In genomic region chr1:38728176-38728908, GRCh38 we compare ENCODE assay signal across 11 cellular contexts.
DNase-seq lines count a peak whose midpoint lies in the region; ATAC-seq and TF ChIP-seq lines count a peak whose summit lies in the region.
"Had no signal": no experiment of that assay in that cellular context is flagged by ENCODE, and none has a peak within 500 bp of the region (broad histone marks: within the 10 kb centered on the region; RNA-seq: fewer than 3 reads in every experiment).

No MANE protein-coding gene starts in this region.

- TF ChIP-seq CTCF in lower lobe of right lung (IDR thresholded peaks at IDR 0.05) (no peak), Caco-2 (IDR thresholded peaks at IDR 0.05; ENCODE audit: insufficient read depth in 1 of 2, low read depth in 1 of 2, low read length in 1 of 2, severe bottlenecking in 1 of 2, unreplicated experiment in 1 of 2) (no peak)

- no TSS peak for BruUV-seq in Caco-2 (replicated peaks; lab: Mats Ljungman, UMichigan)

- no peaks in the 10 kb centered on the region for H3K9me3 Mint-ChIP-seq in Caco-2 (ENCODE audit: unreplicated experiment)
- H3K9me3 Mint-ChIP-seq: activated B cell treated with CpG ODN at 0.5 μM for 24 hours had no signal

- H3K9me3 ChIP-seq in lower lobe of right lung (no peaks in the 10 kb centered on the region), Caco-2 (no peaks in the 10 kb centered on the region)
- H3K9me3 ChIP-seq: tibial nerve had no signal

- POLR2A ChIA-PET in Caco-2 (lab: Charles Lee) = no interaction called here

- H3K27me3 Mint-ChIP-seq in Caco-2 (ENCODE audit: insufficient read depth, unreplicated experiment) = peaks cover 9% of the 10 kb centered on the region

- intact Hi-C loops in lower lobe of right lung (cut with DNase I) (no loop called here), Caco-2 (cut with micrococcal nuclease; ENCODE audit: unreplicated experiment) (no loop called here)

- H3K4me3 ChIP-seq in lower lobe of right lung (no peak overlapping the region), Caco-2 (ENCODE audit: low read depth, low read length) (no peak overlapping the region)
- H3K4me3 ChIP-seq: tibial nerve had no signal

- no peak for TF ChIP-seq POLR2A in erythroblast (IDR thresholded peaks at IDR 0.05; ENCODE audit: low read length)

- CTCF ChIA-PET in Caco-2 (lab: Charles Lee) = no interaction called here

- peaks cover 22% of the 10 kb centered on the region for H3K27me3 ChIP-seq in lower lobe of right lung (ENCODE audit: low read depth)
- H3K27me3 ChIP-seq in Caco-2 (replicated peaks; ENCODE audit: control insufficient read depth, insufficient read depth, low read length) = no peaks in the 10 kb centered on the region

- DNase-seq in stimulated activated CD4-positive, alpha-beta T cell treated with anti-CD3 and anti-CD28 coated beads, Interleukin-15, amount 100 ng/mL, for 24 hours = peak; percentile 3
- DNase-seq in stimulated activated CD4-positive, alpha-beta T cell treated with anti-CD3 and anti-CD28 coated beads, Interleukin-4, amount 100 ng/mL, for 24 hours = no peak
- DNase-seq in dermis blood vessel endothelial cell (peak; percentile 95), lower lobe of right lung (no peak), erythroblast (lab: John Stamatoyannopoulos, UW) (no peak), Caco-2 (no peak)
- DNase-seq: activated B cell treated with CpG ODN at 0.5 μM for 24 hours, DMS153 had no signal

- peaks cover 9% of the 10 kb centered on the region for H3K4me1 ChIP-seq in lower lobe of right lung
- H3K4me1 ChIP-seq in Caco-2 = no peaks in the 10 kb centered on the region

- ATAC-seq in lower lobe of right lung (peak; percentile 41 to 49), GM21360 (IDR thresholded peaks at IDR 0.05; ENCODE audit: unreplicated experiment) (no peak), GM18873 (IDR thresholded peaks at IDR 0.05; ENCODE audit: low FRiP score, unreplicated experiment) (no peak)

- H3K27ac ChIP-seq in lower lobe of right lung = no peak overlapping the region

- no peaks in the 10 kb centered on the region for H3K36me3 Mint-ChIP-seq in Caco-2 (ENCODE audit: insufficient read depth, unreplicated experiment)

- no peaks in the 10 kb centered on the region for H3K36me3 ChIP-seq in lower lobe of right lung
- no peaks in the 10 kb centered on the region for H3K36me3 ChIP-seq in Caco-2 (ENCODE audit: control insufficient read depth, insufficient read depth, low read length)
- H3K36me3 ChIP-seq: tibial nerve had no signal

- no peak overlapping the region for H3K4me3 Mint-ChIP-seq in Caco-2 (ENCODE audit: unreplicated experiment)
- H3K4me3 Mint-ChIP-seq: activated B cell treated with CpG ODN at 0.5 μM for 24 hours had no signal

- H3K27ac Mint-ChIP-seq in Caco-2 (ENCODE audit: unreplicated experiment) = no peak overlapping the region
- H3K27ac Mint-ChIP-seq: activated B cell treated with CpG ODN at 0.5 μM for 24 hours had no signal

- no peaks in the 10 kb centered on the region for H3K4me1 Mint-ChIP-seq in Caco-2 (ENCODE audit: low read depth, unreplicated experiment)
- H3K4me1 Mint-ChIP-seq: activated B cell treated with CpG ODN at 0.5 μM for 24 hours had no signal

Comparison
In these comparisons a context has a peak if more than half of its experiments do, and no peak if none do; other contexts are left out.
1. DNase-seq: peak in stimulated activated CD4-positive, alpha-beta T cell treated with anti-CD3 and anti-CD28 coated beads, Interleukin-15, amount 100 ng/mL, for 24 hours (single experiment) and dermis blood vessel endothelial cell (single experiment); none in stimulated activated CD4-positive, alpha-beta T cell treated with anti-CD3 and anti-CD28 coated beads, Interleukin-4, amount 100 ng/mL, for 24 hours (single experiment), lower lobe of right lung (single experiment), erythroblast (0 of 2) and Caco-2 (0 of 2).
2. ATAC-seq: peak in lower lobe of right lung (2 of 2); none in GM21360 (single experiment) and GM18873 (single experiment).